In the genomic region with DNA sequence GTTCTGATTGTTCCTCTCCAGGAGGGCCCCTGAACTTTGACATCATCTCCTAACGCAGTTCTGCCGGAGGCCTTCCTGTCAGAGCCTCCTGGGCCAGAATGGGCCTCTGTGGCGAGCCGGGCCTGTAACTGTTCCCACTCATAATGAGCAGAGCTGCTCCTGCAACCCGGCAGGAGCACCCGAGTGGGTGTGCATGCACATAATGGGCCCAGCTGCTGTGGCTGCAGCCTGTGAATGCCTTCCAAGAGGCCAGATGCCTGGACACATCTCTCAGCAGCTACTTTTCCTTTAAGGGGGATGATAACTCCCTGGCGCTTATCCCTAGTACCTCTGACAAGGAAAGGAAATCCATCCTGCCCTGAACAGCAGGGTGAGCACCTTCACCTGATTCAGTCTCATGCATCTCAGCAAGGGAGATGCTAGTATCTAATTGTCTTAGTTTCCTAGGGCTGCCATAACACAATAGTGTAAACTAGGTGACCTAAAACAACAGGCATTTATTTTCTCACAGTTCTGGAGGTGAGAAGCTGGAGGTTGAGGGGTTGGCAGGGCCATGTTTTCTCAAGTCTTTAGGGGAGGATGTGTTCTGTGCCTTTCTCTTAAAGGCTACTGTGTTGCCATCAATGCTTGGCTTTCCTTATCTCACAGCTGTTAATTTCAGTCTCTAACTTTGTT, we compare ENCODE assay signal across 21 cellular contexts.
A peak's percentile ranks its signal among the peaks of the same experiment; 100 is the strongest.
DNase-seq lines count a peak whose midpoint lies in the region; ATAC-seq, FAIRE-seq and TF ChIP-seq lines count a peak whose summit lies in the region.
"Had no signal": no experiment of that assay in that cellular context is flagged by ENCODE, and none has a peak within 500 bp of the region (broad histone marks: within the 10 kb centered on the region; RNA-seq: fewer than 3 reads in every experiment).

No MANE protein-coding gene starts in this region.

- peaks cover 8% of the 10 kb centered on the region for H3K36me3 Mint-ChIP-seq in astrocyte (ENCODE audit: low read depth, unreplicated experiment)

- FAIRE-seq in astrocyte (lab: Jason Lieb, UNC) = no peak
- FAIRE-seq: GM19239, HTR-8/SVneo had no signal

- no peak overlapping the region for H2AK5ac ChIP-seq in neuronal stem cell (ENCODE audit: low read depth, low read length)

- no peak overlapping the region for H4K8ac ChIP-seq in neuronal stem cell (ENCODE audit: low read depth, low read length)

- no peak for DNase-seq in astrocyte (ENCODE audit: low read depth)
- no peak for DNase-seq in neuronal stem cell (ENCODE audit: low spot score)
- no peak for DNase-seq in smooth muscle cell (lab: John Stamatoyannopoulos, UW; ENCODE audit: unreplicated experiment)
- DNase-seq in T-helper 2 cell = no peak
- no peak for DNase-seq in esophagus muscularis mucosa (ENCODE audit: extremely low spot score)
- DNase-seq: BE2C; Calu3; CD4-positive, alpha-beta T cell; DMS79; KBM-7; MV-4-11; NCI-H1417; NCI-H187 treated with DMSO at 0.1 percent for 48 hours; NCI-H748 treated with DMSO at 0.1 percent for 48 hours; PC-3 had no signal

- no peak overlapping the region for H3K4me3 Mint-ChIP-seq in astrocyte (ENCODE audit: unreplicated experiment)
- H3K4me3 Mint-ChIP-seq: CD4-positive, alpha-beta T cell had no signal

- H3K9me3 Mint-ChIP-seq in astrocyte (ENCODE audit: unreplicated experiment) = no peaks in the 10 kb centered on the region
- H3K9me3 Mint-ChIP-seq: CD4-positive, alpha-beta T cell had no signal

- H3K36me3 ChIP-seq in HUES48 (ENCODE audit: control insufficient read depth, insufficient read depth, low read length) = peaks cover 8% of the 10 kb centered on the region; the same call in 1 of the 2 replicates
- H3K36me3 ChIP-seq in astrocyte (ENCODE audit: insufficient read depth, low read length) = peaks cover 10% of the 10 kb centered on the region
- peaks cover 5 to 48% of the 10 kb centered on the region in 2 donors for H3K36me3 ChIP-seq in neuronal stem cell (replicated peaks in 1 of 2; ENCODE audit: control insufficient read depth in 2 of 2, insufficient read depth in 2 of 2, low read length in 2 of 2)
- H3K36me3 ChIP-seq in smooth muscle cell (ENCODE audit: low read depth) = no peaks in the 10 kb centered on the region
- H3K36me3 ChIP-seq in esophagus muscularis mucosa = no peaks in the 10 kb centered on the region

- TF ChIP-seq CTCF in astrocyte (IDR thresholded peaks at IDR 0.05; ENCODE audit: insufficient read depth, low read depth, low read length) = no peak
- TF ChIP-seq CTCF in smooth muscle cell (IDR thresholded peaks at IDR 0.05; ENCODE audit: borderline replicate concordance, insufficient read depth, poor library complexity, severe bottlenecking) = no peak
- no peak for TF ChIP-seq CTCF in esophagus muscularis mucosa (IDR thresholded peaks at IDR 0.05)

- no peak overlapping the region for H2BK12ac ChIP-seq in neuronal stem cell (ENCODE audit: low read length)

- no peak overlapping the region for H2BK120ac ChIP-seq in neuronal stem cell (ENCODE audit: low read depth, low read length)

- H3K23ac ChIP-seq in neuronal stem cell (ENCODE audit: low read depth, low read length, poor library complexity) = no peak overlapping the region

- no peak overlapping the region for H2BK15ac ChIP-seq in neuronal stem cell (ENCODE audit: low read length)

- no peak for ATAC-seq in GM21825 (IDR thresholded peaks at IDR 0.05; ENCODE audit: unreplicated experiment)
- ATAC-seq: PC-3 had no signal

- no peak for TF ChIP-seq EP300 in esophagus muscularis mucosa (IDR thresholded peaks at IDR 0.05)

- H3K14ac ChIP-seq in neuronal stem cell (ENCODE audit: low read length) = no peak overlapping the region

- H3F3A ChIP-seq in smooth muscle cell (ENCODE audit: low read depth) = peaks cover 4% of the 10 kb centered on the region

- H3K4ac ChIP-seq in neuronal stem cell (ENCODE audit: low read length) = no peak overlapping the region

- no peak for TF ChIP-seq POLR2A in esophagus muscularis mucosa (IDR thresholded peaks at IDR 0.05; ENCODE audit: low read depth)

- no peak overlapping the region for H4K91ac ChIP-seq in neuronal stem cell (ENCODE audit: low read depth, low read length, poor library complexity)

- H3K4me3 ChIP-seq in HUES48 (ENCODE audit: low read depth, low read length) = no peak overlapping the region
- no peak overlapping the region for H3K4me3 ChIP-seq in astrocyte (ENCODE audit: insufficient read depth, low read depth, low read length)
- no peak overlapping the region for H3K4me3 ChIP-seq in neuronal stem cell (ENCODE audit: low read length in 2 of 2)
- no peak overlapping the region for H3K4me3 ChIP-seq in smooth muscle cell
- H3K4me3 ChIP-seq in esophagus muscularis mucosa = no peak overlapping the region
- H3K4me3 ChIP-seq: HAP-1 had no signal

- H3K79me1 ChIP-seq in neuronal stem cell (ENCODE audit: low read depth, low read length) = peaks cover 4% of the 10 kb centered on the region

- H3K27ac Mint-ChIP-seq in astrocyte (ENCODE audit: unreplicated experiment) = peak overlapping the region; percentile 14
- H3K27ac Mint-ChIP-seq: CD4-positive, alpha-beta T cell had no signal

- peaks cover 43% of the 10 kb centered on the region for H3K4me1 ChIP-seq in HUES48 (ENCODE audit: control insufficient read depth, insufficient read depth, low read length)
- H3K4me1 ChIP-seq in astrocyte (ENCODE audit: insufficient read depth, low read length) = peaks cover 47% of the 10 kb centered on the region
- peaks cover 9 to 15% of the 10 kb centered on the region in 2 donors for H3K4me1 ChIP-seq in neuronal stem cell (ENCODE audit: control insufficient read depth in 2 of 2, insufficient read depth in 1 of 2, low read depth in 1 of 2, low read length in 2 of 2)
- peaks cover 31% of the 10 kb centered on the region for H3K4me1 ChIP-seq in smooth muscle cell (ENCODE audit: low read depth)
- H3K4me1 ChIP-seq in esophagus muscularis mucosa = peaks cover 13 to 24% (median 21%) of the 10 kb centered on the region in 4 donors

- H3K27me3 Mint-ChIP-seq in astrocyte (ENCODE audit: low read depth, unreplicated experiment) = no peaks in the 10 kb centered on the region

- peaks cover 38% of the 10 kb centered on the region for H3K4me1 Mint-ChIP-seq in astrocyte (ENCODE audit: low read depth, unreplicated experiment)

- peaks cover 32% of the 10 kb centered on the region for H4K20me1 ChIP-seq in astrocyte (ENCODE audit: insufficient read depth, low read length)
- peaks cover 93% of the 10 kb centered on the region for H4K20me1 ChIP-seq in smooth muscle cell (ENCODE audit: low read depth)

- H3K4me2 ChIP-seq in astrocyte (ENCODE audit: low read length) (no peak overlapping the region), neuronal stem cell (ENCODE audit: insufficient read depth, low read length, poor library complexity, severe bottlenecking) (no peak overlapping the region), smooth muscle cell (no peak overlapping the region)

- H3K9ac ChIP-seq in HUES48 (ENCODE audit: low read depth, low read length) = no peak overlapping the region
- no peak overlapping the region for H3K9ac ChIP-seq in astrocyte (ENCODE audit: low read length)
- H3K9ac ChIP-seq in neuronal stem cell (ENCODE audit: low read depth, low read length, poor library complexity) = peak overlapping the region; percentile 15
- no peak overlapping the region for H3K9ac ChIP-seq in smooth muscle cell (ENCODE audit: low read depth)

- WGBS in neuronal stem cell (ENCODE audit: extremely low coverage in 2 of 2, insufficient read length in 2 of 2, insufficient replicate concordance in 1 of 2), 2 donors = no CpG with 5 or more reads among the region's 7 CpGs
- WGBS in smooth muscle cell (ENCODE audit: low lambda C conversion rate) = 59% methylated on average over 7 of the region's 7 CpGs
- WGBS in esophagus muscularis mucosa = 100% methylated on average over 1 of the region's 7 CpGs

- H3K27ac ChIP-seq in HUES48 (ENCODE audit: low read depth, low read length) (peak overlapping the region; percentile 43), astrocyte (ENCODE audit: low read depth, low read length) (no peak overlapping the region), neuronal stem cell (replicated peaks; ENCODE audit: low read length) (no peak overlapping the region), smooth muscle cell (ENCODE audit: low read depth) (peak overlapping the region; percentile 60), esophagus muscularis mucosa (replicated peaks in 1 of 4) (no peak overlapping the region)
- H3K27ac ChIP-seq: HL-60 had no signal

- H3K27me3 ChIP-seq in HUES48 (ENCODE audit: control insufficient read depth, insufficient read depth, low read length) = no peaks in the 10 kb centered on the region
- H3K27me3 ChIP-seq in astrocyte (ENCODE audit: insufficient read depth, low read length) = no peaks in the 10 kb centered on the region
- no peaks in the 10 kb centered on the region for H3K27me3 ChIP-seq in neuronal stem cell (ENCODE audit: control insufficient read depth in 3 of 3, insufficient read depth in 3 of 3, low read depth in 1 of 3, low read length in 3 of 3)
- no peaks in the 10 kb centered on the region for H3K27me3 ChIP-seq in smooth muscle cell (ENCODE audit: low read depth)
- no peaks in the 10 kb centered on the region for H3K27me3 ChIP-seq in esophagus muscularis mucosa
- H3K27me3 ChIP-seq: BE2C had no signal

- H3K79me2 ChIP-seq in astrocyte (ENCODE audit: insufficient read depth, low read length) = peaks cover 83% of the 10 kb centered on the region
- peaks cover 96% of the 10 kb centered on the region for H3K79me2 ChIP-seq in smooth muscle cell (ENCODE audit: low read depth)

- no peak overlapping the region for H2BK5ac ChIP-seq in neuronal stem cell (ENCODE audit: low read length)

- H3K9me3 ChIP-seq in HUES48 (ENCODE audit: control insufficient read depth, insufficient read depth, low read length) = no peaks in the 10 kb centered on the region
- H3K9me3 ChIP-seq in astrocyte (ENCODE audit: insufficient read depth, low read depth, low read length) = no peaks in the 10 kb centered on the region
- no peaks in the 10 kb centered on the region for H3K9me3 ChIP-seq in neuronal stem cell (replicated peaks in 1 of 2; ENCODE audit: control insufficient read depth in 2 of 2, insufficient read depth in 1 of 2, low read depth in 1 of 2, low read length in 2 of 2)
- H3K9me3 ChIP-seq in smooth muscle cell (replicated peaks; ENCODE audit: low read depth) = no peaks in the 10 kb centered on the region
- no peaks in the 10 kb centered on the region for H3K9me3 ChIP-seq in esophagus muscularis mucosa
- H3K9me3 ChIP-seq: BE2C, HAP-1 had no signal

- no peak overlapping the region for H3K18ac ChIP-seq in neuronal stem cell (ENCODE audit: low read length)

- intact Hi-C loops in esophagus muscularis mucosa (cut with DNase I) = no loop called here

- no peak overlapping the region for H2AFZ ChIP-seq in astrocyte (ENCODE audit: low read depth, low read length)
- no peak overlapping the region for H2AFZ ChIP-seq in neuronal stem cell (ENCODE audit: low read length)
- H2AFZ ChIP-seq in smooth muscle cell (ENCODE audit: low read depth) = no peak overlapping the region

Comparison
In these comparisons a context has a peak if more than half of its experiments do, and no peak if none do; other contexts are left out.
1. H3K27ac ChIP-seq: peak in HUES48 (single experiment) and smooth muscle cell (single experiment); none in astrocyte (single experiment), neuronal stem cell (single experiment) and esophagus muscularis mucosa (0 of 4).